ENCODE assay signal across 9 cellular contexts in the genomic region with DNA sequence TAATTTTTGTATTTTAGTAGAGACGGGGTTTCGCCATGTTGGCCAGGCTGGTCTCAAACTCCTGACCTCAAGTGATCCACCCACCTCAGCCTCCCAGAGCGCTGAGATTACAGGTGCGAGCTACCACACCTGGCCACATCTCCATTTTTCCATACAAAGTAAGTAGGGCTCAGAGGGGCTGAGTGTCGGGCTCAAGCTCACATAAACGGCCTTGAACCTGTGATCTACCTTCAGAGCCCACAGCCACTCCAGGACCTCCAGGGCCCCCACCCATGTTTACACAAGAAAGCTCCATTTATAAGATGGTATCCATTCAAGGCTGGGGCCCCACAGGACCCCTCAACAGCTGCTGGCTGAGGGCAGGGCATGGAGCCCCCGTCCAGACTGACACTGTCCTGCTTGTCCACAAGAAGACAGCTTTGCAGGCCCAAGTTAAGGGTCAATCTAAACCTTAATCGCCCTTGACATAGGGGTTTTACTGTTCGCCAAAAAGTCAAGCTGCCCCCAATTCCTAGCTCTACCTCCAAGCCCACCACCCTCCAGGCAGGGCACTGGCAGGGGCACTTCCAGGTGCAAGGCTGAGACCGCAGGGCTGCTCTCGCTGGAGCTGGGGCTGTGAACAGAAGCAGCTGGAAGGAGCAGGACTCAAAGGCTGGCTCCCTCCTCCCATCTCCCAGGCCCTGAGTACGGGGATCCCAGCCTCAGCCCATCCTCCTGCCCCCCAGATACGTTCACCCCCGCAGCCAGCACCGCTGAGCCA. TPM values are rescaled to one million over a fixed set of nuclear protein-coding genes. Genes with fewer than 3 reads are reported as not detected.
DNase-seq lines count a peak whose midpoint lies in the region; ATAC-seq and TF ChIP-seq lines count a peak whose summit lies in the region.
"Had no signal": no experiment of that assay in that cellular context is flagged by ENCODE, and none has a peak within 500 bp of the region (broad histone marks: within the 10 kb centered on the region; RNA-seq: fewer than 3 reads in every experiment).

No MANE protein-coding gene starts in this region.

- peak overlapping the region; percentile 78 for H3K27ac Mint-ChIP-seq in activated T-cell treated with anti-CD3 and anti-CD28 coated beads, Interleukin-2, amount 50 U/mL, for 72 hours
- peak overlapping the region; percentile 100 for H3K27ac Mint-ChIP-seq in activated B cell treated with CpG ODN at 0.5 μM for 24 hours
- H3K27ac Mint-ChIP-seq in stimulated activated naive CD8-positive, alpha-beta T cell treated with anti-CD3 and anti-CD28 coated beads, Interleukin-15, Interleukin-2, amounts not matched to agents 100 ng/mL and 50 ng/mL, for 24 hours, result peak overlapping the region; percentile 94

- H3K9me3 ChIP-seq in right atrium auricular region (no peaks in the 10 kb centered on the region), tibial artery (no peaks in the 10 kb centered on the region)

- intact Hi-C loops in activated B cell treated with CpG ODN at 0.5 μM for 24 hours (cut with micrococcal nuclease), result no loop called here
- intact Hi-C loops in tibial artery (cut with DNase I; ENCODE audit: low total_unique reads), result no loop called here

- TF ChIP-seq CTCF in activated B cell treated with CpG ODN at 0.5 μM for 24 hours (IDR thresholded peaks at IDR 0.05) (no peak), right atrium auricular region (IDR thresholded peaks at IDR 0.05) (no peak), tibial artery (IDR thresholded peaks at IDR 0.05) (no peak)

- peaks cover 4 to 7% of the 10 kb centered on the region in 2 donors for H3K36me3 Mint-ChIP-seq in activated T-cell treated with anti-CD3 and anti-CD28 coated beads, Interleukin-2, amount 50 U/mL, for 72 hours (ENCODE audit: insufficient read depth in 2 of 2)
- H3K36me3 Mint-ChIP-seq in activated B cell treated with CpG ODN at 0.5 μM for 24 hours (ENCODE audit: low read depth), result peaks cover 24% of the 10 kb centered on the region
- peaks cover 20% of the 10 kb centered on the region for H3K36me3 Mint-ChIP-seq in stimulated activated naive CD8-positive, alpha-beta T cell treated with anti-CD3 and anti-CD28 coated beads, Interleukin-15, Interleukin-2, amounts not matched to agents 100 ng/mL and 50 ng/mL, for 24 hours (ENCODE audit: low read depth)

- no peak for ATAC-seq in activated T-cell treated with anti-CD3 and anti-CD28 coated beads, Interleukin-2, amount 50 U/mL, for 72 hours (replicated peaks in 1 of 2)
- ATAC-seq in activated B cell treated with CpG ODN at 0.5 μM for 24 hours (ENCODE audit: low read depth), result no peak

- peaks cover 21% of the 10 kb centered on the region for H3K36me3 ChIP-seq in right atrium auricular region
- peaks cover 0 to 9% (median 8%) of the 10 kb centered on the region in 3 donors for H3K36me3 ChIP-seq in tibial artery

- no peaks in the 10 kb centered on the region for H3K9me3 Mint-ChIP-seq in activated T-cell treated with anti-CD3 and anti-CD28 coated beads, Interleukin-2, amount 50 U/mL, for 72 hours
- no peaks in the 10 kb centered on the region for H3K9me3 Mint-ChIP-seq in activated B cell treated with CpG ODN at 0.5 μM for 24 hours
- H3K9me3 Mint-ChIP-seq in stimulated activated naive CD8-positive, alpha-beta T cell treated with anti-CD3 and anti-CD28 coated beads, Interleukin-15, Interleukin-2, amounts not matched to agents 100 ng/mL and 50 ng/mL, for 24 hours, result no peaks in the 10 kb centered on the region

- DNase-seq in activated T-cell treated with anti-CD3 and anti-CD28 coated beads, Interleukin-2, amount 50 U/mL, for 72 hours, result no peak
- no peak for DNase-seq in activated T-cell treated with anti-CD3 and anti-CD28 coated beads, Interleukin-2, amount 50 U/mL, for 1 hour
- DNase-seq in activated B cell treated with CpG ODN at 0.5 μM for 24 hours, result no peak
- no peak for DNase-seq in right atrium auricular region (ENCODE audit: low spot score)
- no peak for DNase-seq in tibial artery
- DNase-seq in cerebellar nuclear complex (lab: John Stamatoyannopoulos, UW), result no peak
- no peak for DNase-seq in SHP77 (lab: John Stamatoyannopoulos, UW)
- DNase-seq: NCI-H2081 had no signal

- no peaks in the 10 kb centered on the region for H3K27me3 Mint-ChIP-seq in activated T-cell treated with anti-CD3 and anti-CD28 coated beads, Interleukin-2, amount 50 U/mL, for 72 hours (ENCODE audit: low read depth)
- no peaks in the 10 kb centered on the region for H3K27me3 Mint-ChIP-seq in activated B cell treated with CpG ODN at 0.5 μM for 24 hours
- no peaks in the 10 kb centered on the region for H3K27me3 Mint-ChIP-seq in stimulated activated naive CD8-positive, alpha-beta T cell treated with anti-CD3 and anti-CD28 coated beads, Interleukin-15, Interleukin-2, amounts not matched to agents 100 ng/mL and 50 ng/mL, for 24 hours

- H3K27me3 ChIP-seq in right atrium auricular region (no peaks in the 10 kb centered on the region), tibial artery (no peaks in the 10 kb centered on the region)

- H3K4me1 ChIP-seq in right atrium auricular region, result peaks cover 5 to 89% of the 10 kb centered on the region in 2 donors
- peaks cover 0 to 6% (median 2%) of the 10 kb centered on the region in 4 donors for H3K4me1 ChIP-seq in tibial artery

- peak overlapping the region; percentile 98 for H3K27ac ChIP-seq in right atrium auricular region
- H3K27ac ChIP-seq in tibial artery, result no peak overlapping the region

- H3K4me3 Mint-ChIP-seq in activated T-cell treated with anti-CD3 and anti-CD28 coated beads, Interleukin-2, amount 50 U/mL, for 72 hours, result peak overlapping the region; percentile 55 to 95
- H3K4me3 Mint-ChIP-seq in activated B cell treated with CpG ODN at 0.5 μM for 24 hours, result no peak overlapping the region
- H3K4me3 Mint-ChIP-seq in stimulated activated naive CD8-positive, alpha-beta T cell treated with anti-CD3 and anti-CD28 coated beads, Interleukin-15, Interleukin-2, amounts not matched to agents 100 ng/mL and 50 ng/mL, for 24 hours, result peak overlapping the region; percentile 85

- POLR2A ChIA-PET in activated B cell treated with CpG ODN at 0.5 μM for 24 hours (lab: Charles Lee), result interaction anchor here (1.4 to 14.9 kb wide), 5 partner anchors 16 to 132 kb away, joined by 6 to 593 read pairs (median 19); partner anchors contain the start of genes FAM78A and NUP214

- no peak overlapping the region for H3K4me3 ChIP-seq in right atrium auricular region
- no peak overlapping the region for H3K4me3 ChIP-seq in tibial artery

- peaks cover 72% of the 10 kb centered on the region for H3K4me1 Mint-ChIP-seq in activated T-cell treated with anti-CD3 and anti-CD28 coated beads, Interleukin-2, amount 50 U/mL, for 72 hours (ENCODE audit: low read depth)
- peaks cover 52% of the 10 kb centered on the region for H3K4me1 Mint-ChIP-seq in activated B cell treated with CpG ODN at 0.5 μM for 24 hours
- peaks cover 65% of the 10 kb centered on the region for H3K4me1 Mint-ChIP-seq in stimulated activated naive CD8-positive, alpha-beta T cell treated with anti-CD3 and anti-CD28 coated beads, Interleukin-15, Interleukin-2, amounts not matched to agents 100 ng/mL and 50 ng/mL, for 24 hours (ENCODE audit: low read depth)

- CTCF ChIA-PET in activated B cell treated with CpG ODN at 0.5 μM for 24 hours (lab: Charles Lee), result interaction anchor here (0.8 to 2.3 kb wide), 4 partner anchors 10 to 80 kb away, joined by 3 to 9 read pairs (median 4); no protein-coding TSS in a partner anchor

RNA-seq across cellular contexts. Expression of gene FAM78A, which starts 18.9 kb away (rescaled TPM):
- total RNA-seq in activated T-cell treated with anti-CD3 and anti-CD28 coated beads, Interleukin-2, amount 50 U/mL, for 72 hours, result 10 to 100 TPM; 38.0 to 42.3 TPM
- 20.6 and 22.9 TPM in 2 replicates for total RNA-seq in activated B cell treated with CpG ODN at 0.5 μM for 24 hours
- 10 to 100 TPM; 31.8 to 55.3 TPM for total RNA-seq in right atrium auricular region

RNA-seq across cellular contexts. Expression of gene PLPP7, which starts 32.1 kb away (rescaled TPM):
- under 1 TPM; 0.23 to 0.31 TPM for total RNA-seq in activated T-cell treated with anti-CD3 and anti-CD28 coated beads, Interleukin-2, amount 50 U/mL, for 72 hours
- total RNA-seq in activated B cell treated with CpG ODN at 0.5 μM for 24 hours, result 0.39 and 0.53 TPM in 2 replicates
- 100 to 1,000 TPM; 124 to 216 TPM for total RNA-seq in right atrium auricular region

Comparison
In these comparisons a context has a peak if more than half of its experiments do, and no peak if none do; other contexts are left out.
1. H3K27ac ChIP-seq: peak in right atrium auricular region (2 of 2); none in tibial artery (0 of 2).
2. RNA of gene PLPP7, which starts 32.1 kb away (total RNA-seq): 124 to 216 TPM in right atrium auricular region; 0.39 to 0.53 TPM in activated B cell treated with CpG ODN at 0.5 μM for 24 hours and 0.23 to 0.31 TPM in activated T-cell treated with anti-CD3 and anti-CD28 coated beads, Interleukin-2, amount 50 U/mL, for 72 hours; every median in the first group is over 10 times any median in the second.
3. Peak in every context shown above with its lines, with median percentiles within 50 percentile points of each other: H3K27ac Mint-ChIP-seq.